12 cellular contexts compared by ENCODE assay signal in the genomic region with DNA sequence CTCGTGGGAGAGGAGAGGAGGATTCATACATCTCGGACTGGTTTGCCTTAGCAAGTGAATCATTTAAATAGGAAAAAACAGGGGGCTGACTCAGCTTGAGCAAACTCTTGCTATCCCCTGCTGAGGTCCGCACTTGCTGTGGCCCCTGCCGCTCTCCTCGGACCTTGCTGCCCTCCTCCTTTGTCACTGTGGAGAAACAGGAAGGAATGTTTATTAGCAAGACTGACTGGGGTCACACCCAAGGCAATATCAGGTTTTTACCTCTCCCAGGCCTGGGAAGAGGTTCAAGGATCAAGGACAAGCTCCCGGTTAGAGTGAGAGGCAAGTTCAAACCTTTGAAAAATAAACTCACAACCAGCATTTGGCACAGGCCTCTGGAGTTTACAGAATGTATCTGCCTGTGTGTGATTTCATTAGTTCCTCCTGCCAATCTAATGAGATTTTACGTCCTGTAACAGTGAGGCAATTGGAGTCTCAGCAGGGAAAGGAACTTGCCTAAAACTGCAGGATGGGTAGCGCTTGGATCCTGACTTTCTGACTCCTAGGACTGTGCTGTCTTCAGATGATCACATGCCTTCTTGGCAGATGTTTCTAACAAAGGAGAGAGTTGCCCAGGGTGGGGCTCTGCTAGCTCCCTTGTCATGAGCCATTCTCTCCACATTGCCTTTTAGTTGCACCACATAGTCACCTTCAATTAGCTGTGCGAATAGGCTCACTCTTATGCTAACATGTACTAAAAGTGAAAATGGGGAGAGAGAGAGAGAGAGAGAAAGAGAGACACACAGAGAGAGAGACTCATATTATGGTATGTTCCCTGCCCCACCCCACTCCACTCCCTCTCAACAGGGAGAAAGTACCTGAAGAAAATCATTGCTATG.
A peak's percentile ranks its signal among the peaks of the same experiment; 100 is the strongest.
DNase-seq lines count a peak whose midpoint lies in the region; ATAC-seq and TF ChIP-seq lines count a peak whose summit lies in the region.
"Had no signal": no experiment of that assay in that cellular context is flagged by ENCODE, and none has a peak within 500 bp of the region (broad histone marks: within the 10 kb centered on the region; RNA-seq: fewer than 3 reads in every experiment).

No MANE protein-coding gene starts in this region.

- H3K36me3 ChIP-seq in left ventricle myocardium inferior: no peaks in the 10 kb centered on the region
- no peaks in the 10 kb centered on the region for H3K36me3 ChIP-seq in tibial nerve

- H3K4me1 ChIP-seq in left ventricle myocardium inferior (peaks cover 6% of the 10 kb centered on the region), tibial nerve (peaks cover 0 to 21% (median 2%) of the 10 kb centered on the region in 4 donors)

- peak in 1 of 2 donors; percentile 57 for ATAC-seq in left cardiac atrium
- ATAC-seq: natural killer cell had no signal

- in situ Hi-C loops in ACHN (cut with HindIII; ENCODE audit: low pct_ligation_motif_present, low pct_unique_long_range_greater_than_20kb, low sequenced_read_pairs): no loop called here

- H3K4me1 Mint-ChIP-seq in mesothelial cell of epicardium: peaks cover 58% of the 10 kb centered on the region
- H3K4me1 Mint-ChIP-seq: natural killer cell had no signal

- peak in 1 of 2 donors; percentile 17 for TF ChIP-seq EP300 in tibial nerve (IDR thresholded peaks at IDR 0.05)

- H3K36me3 Mint-ChIP-seq in mesothelial cell of epicardium: peaks cover 7% of the 10 kb centered on the region
- H3K36me3 Mint-ChIP-seq: natural killer cell had no signal

- no peak overlapping the region for H3K4me3 Mint-ChIP-seq in mesothelial cell of epicardium
- H3K4me3 Mint-ChIP-seq: natural killer cell had no signal

- H3K27ac ChIP-seq in left ventricle myocardium inferior (replicated peaks) (no peak overlapping the region), epithelial cell of prostate (peak overlapping the region; percentile 91), tibial nerve (peak overlapping the region in 2 of 4 donors; percentile 22 to 35)

- H3K27me3 Mint-ChIP-seq in mesothelial cell of epicardium (ENCODE audit: low read depth): no peaks in the 10 kb centered on the region

- no peak for TF ChIP-seq POLR2A in tibial nerve (IDR thresholded peaks at IDR 0.05)

- no peaks in the 10 kb centered on the region for H3K27me3 ChIP-seq in left ventricle myocardium inferior (ENCODE audit: low read depth)
- no peaks in the 10 kb centered on the region for H3K27me3 ChIP-seq in tibial nerve

- WGBS in tibial nerve, 2 donors: 41 to 56% methylated on average over 9 of the region's 9 CpGs

- H3K27ac Mint-ChIP-seq in mesothelial cell of epicardium: peak overlapping the region; percentile 93
- H3K27ac Mint-ChIP-seq: natural killer cell had no signal

- peak; percentile 18 for DNase-seq in left cardiac atrium
- DNase-seq in left ventricle myocardium inferior: no peak
- peak; percentile 86 for DNase-seq in epithelial cell of prostate (ENCODE audit: low read depth, low spot score)
- no peak for DNase-seq in mesothelial cell of epicardium (ENCODE audit: low spot score in 2 of 2, unreplicated experiment in 2 of 2)
- DNase-seq in tibial nerve (ENCODE audit: low spot score in 2 of 2): no peak
- no peak for DNase-seq in NCI-H82 (lab: John Stamatoyannopoulos, UW)
- DNase-seq in ACHN: no peak
- DNase-seq in GDM1 (lab: John Stamatoyannopoulos, UW): no peak
- DNase-seq: activated CD4-positive, alpha-beta T cell treated with anti-CD3 and anti-CD28 coated beads for 4 hours; cerebellar nuclear complex; natural killer cell; NK-92 treated with Interleukin-12 subunit alpha and Interleukin-12 subunit beta, amount 100 ng/mL, for 24 hours had no signal

- intact Hi-C loops in left cardiac atrium (cut with DNase I): no loop called here
- intact Hi-C loops in left ventricle myocardium inferior (cut with micrococcal nuclease): no loop called here

- H3K4me3 ChIP-seq in left ventricle myocardium inferior: no peak overlapping the region
- no peak overlapping the region for H3K4me3 ChIP-seq in tibial nerve

- TF ChIP-seq CTCF in left ventricle myocardium inferior (IDR thresholded peaks at IDR 0.05; ENCODE audit: borderline replicate concordance): no peak
- no peak for TF ChIP-seq CTCF in mesothelial cell of epicardium (IDR thresholded peaks at IDR 0.05; ENCODE audit: unreplicated experiment)
- TF ChIP-seq CTCF in tibial nerve (IDR thresholded peaks at IDR 0.05): no peak

- H3K9me3 Mint-ChIP-seq in mesothelial cell of epicardium: peaks cover 11% of the 10 kb centered on the region
- H3K9me3 Mint-ChIP-seq: natural killer cell had no signal

- H3K9me3 ChIP-seq in left ventricle myocardium inferior (replicated peaks): peaks cover 9% of the 10 kb centered on the region
- peaks cover 0 to 8% (median 0%) of the 10 kb centered on the region in 4 donors for H3K9me3 ChIP-seq in tibial nerve

Comparison
In these comparisons a context has a peak if more than half of its experiments do, and no peak if none do; other contexts are left out.
1. DNase-seq: peak in left cardiac atrium (single experiment) and epithelial cell of prostate (single experiment); none in left ventricle myocardium inferior (single experiment), mesothelial cell of epicardium (0 of 2), tibial nerve (0 of 2), NCI-H82 (single experiment), ACHN (single experiment) and GDM1 (single experiment).